18 cellular contexts compared by ENCODE assay signal in genomic region chrX:78131117-78131516, GRCh38.
"Had no signal": no experiment of that assay in that cellular context is flagged by ENCODE, and none has a peak within 500 bp of the region (broad histone marks: within the 10 kb centered on the region; RNA-seq: fewer than 3 reads in every experiment).

No MANE protein-coding gene starts in this region.

- DNase-seq: activated CD4-positive, alpha-beta T cell treated with anti-CD3 and anti-CD28 coated beads for 1 hour; activated CD8-positive, alpha-beta memory T cell treated with anti-CD3 and anti-CD28 coated beads, Interleukin-2, amount 50 U/mL, for 48 hours; activated effector memory CD4-positive, alpha-beta T cell treated with Interleukin-2 at 50 U/mL for 16 hours; aorta; effector memory CD4-positive, alpha-beta T cell; foreskin keratinocyte; head of caudate nucleus; kidney glomerular epithelial cell; psoas muscle; spleen; stimulated activated CD4-positive, alpha-beta T cell treated with anti-CD3 and anti-CD28 coated beads, Interleukin-1b, Interleukin-23, amount 100 ng/mL, for 48 hours; uterus had no signal

- H3K4me1 ChIP-seq: foreskin keratinocyte, psoas muscle, spleen, tibial nerve, uterus had no signal

- H3K9me3 ChIP-seq: psoas muscle, spleen, tibial nerve, uterus had no signal

- H3K27ac ChIP-seq: foreskin keratinocyte, psoas muscle, spleen, tibial nerve, uterus had no signal

- H3K4me1 Mint-ChIP-seq: neural crest cell had no signal

- H3K27me3 ChIP-seq: foreskin keratinocyte, tibial nerve, uterus had no signal

- ATAC-seq: activated naive CD4-positive, alpha-beta T cell treated with anti-CD3 and anti-CD28 coated beads, Interleukin-2, amount 50 U/mL, for 72 hours; foreskin keratinocyte; psoas muscle; sciatic nerve; SK-N-SH treated with all-trans-retinoic acid at 6 μM for 48 hours had no signal

- H3K4me3 Mint-ChIP-seq: dendritic cell treated with granulocyte-macrophage colony-stimulating factor and Interleukin-4, amounts not matched to agents 40 ng/mL and 50 ng/mL, for 4 days; neural crest cell had no signal

- H3K9me3 Mint-ChIP-seq: activated naive CD4-positive, alpha-beta T cell treated with anti-CD3 and anti-CD28 coated beads, Interleukin-2, amount 50 U/mL, for 72 hours; dendritic cell treated with granulocyte-macrophage colony-stimulating factor and Interleukin-4, amounts not matched to agents 40 ng/mL and 50 ng/mL, for 4 days; neural crest cell had no signal

- H3K4me3 ChIP-seq: psoas muscle, spleen, tibial nerve, uterus had no signal

- H3K36me3 ChIP-seq: uterus had no signal

- H3K27ac Mint-ChIP-seq: dendritic cell treated with granulocyte-macrophage colony-stimulating factor and Interleukin-4, amounts not matched to agents 40 ng/mL and 50 ng/mL, for 4 days had no signal

- H3K27me3 Mint-ChIP-seq: dendritic cell treated with granulocyte-macrophage colony-stimulating factor and Interleukin-4, amounts not matched to agents 40 ng/mL and 50 ng/mL, for 4 days had no signal
